Comparison of ENCODE assay signal across 1 cellular context in the genomic region with DNA sequence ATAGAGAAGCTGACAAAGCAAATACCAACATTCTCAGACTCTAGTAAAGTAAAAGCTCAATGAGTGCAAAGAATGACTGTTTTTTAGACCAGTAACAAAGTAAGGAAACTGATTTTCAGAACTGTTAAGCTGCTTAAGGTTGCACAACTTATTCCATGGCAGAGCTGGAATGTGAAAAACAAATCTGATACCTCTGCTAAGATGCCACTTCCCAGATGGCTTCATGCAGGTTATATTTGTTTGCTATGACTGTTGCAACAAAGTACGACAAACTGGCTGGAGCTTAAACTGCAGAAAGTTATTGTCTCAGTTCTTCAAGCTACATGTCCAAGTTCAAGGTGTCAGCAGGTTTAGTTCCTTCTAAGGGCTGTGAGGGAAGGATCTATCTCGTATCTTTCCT.
TF ChIP-seq lines count a peak whose summit lies in the region.

No MANE protein-coding gene starts in this region.

TF ChIP-seq in WTC11, 78 proteins besides CTCF, POLR2A, EP300 and RAD21 (continued from another document):
- TF ChIP-seq, protein P1, sequence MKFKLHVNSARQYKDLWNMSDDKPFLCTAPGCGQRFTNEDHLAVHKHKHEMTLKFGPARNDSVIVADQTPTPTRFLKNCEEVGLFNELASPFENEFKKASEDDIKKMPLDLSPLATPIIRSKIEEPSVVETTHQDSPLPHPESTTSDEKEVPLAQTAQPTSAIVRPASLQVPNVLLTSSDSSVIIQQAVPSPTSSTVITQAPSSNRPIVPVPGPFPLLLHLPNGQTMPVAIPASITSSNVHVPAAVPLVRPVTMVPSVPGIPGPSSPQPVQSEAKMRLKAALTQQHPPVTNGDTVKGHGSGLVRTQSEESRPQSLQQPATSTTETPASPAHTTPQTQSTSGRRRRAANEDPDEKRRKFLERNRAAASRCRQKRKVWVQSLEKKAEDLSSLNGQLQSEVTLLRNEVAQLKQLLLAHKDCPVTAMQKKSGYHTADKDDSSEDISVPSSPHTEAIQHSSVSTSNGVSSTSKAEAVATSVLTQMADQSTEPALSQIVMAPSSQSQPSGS (CRISPR knock-in tag; IDR thresholded peaks at IDR 0.05; ENCODE audit: borderline replicate concordance, low read depth), result no peak
- TF ChIP-seq, protein P2, sequence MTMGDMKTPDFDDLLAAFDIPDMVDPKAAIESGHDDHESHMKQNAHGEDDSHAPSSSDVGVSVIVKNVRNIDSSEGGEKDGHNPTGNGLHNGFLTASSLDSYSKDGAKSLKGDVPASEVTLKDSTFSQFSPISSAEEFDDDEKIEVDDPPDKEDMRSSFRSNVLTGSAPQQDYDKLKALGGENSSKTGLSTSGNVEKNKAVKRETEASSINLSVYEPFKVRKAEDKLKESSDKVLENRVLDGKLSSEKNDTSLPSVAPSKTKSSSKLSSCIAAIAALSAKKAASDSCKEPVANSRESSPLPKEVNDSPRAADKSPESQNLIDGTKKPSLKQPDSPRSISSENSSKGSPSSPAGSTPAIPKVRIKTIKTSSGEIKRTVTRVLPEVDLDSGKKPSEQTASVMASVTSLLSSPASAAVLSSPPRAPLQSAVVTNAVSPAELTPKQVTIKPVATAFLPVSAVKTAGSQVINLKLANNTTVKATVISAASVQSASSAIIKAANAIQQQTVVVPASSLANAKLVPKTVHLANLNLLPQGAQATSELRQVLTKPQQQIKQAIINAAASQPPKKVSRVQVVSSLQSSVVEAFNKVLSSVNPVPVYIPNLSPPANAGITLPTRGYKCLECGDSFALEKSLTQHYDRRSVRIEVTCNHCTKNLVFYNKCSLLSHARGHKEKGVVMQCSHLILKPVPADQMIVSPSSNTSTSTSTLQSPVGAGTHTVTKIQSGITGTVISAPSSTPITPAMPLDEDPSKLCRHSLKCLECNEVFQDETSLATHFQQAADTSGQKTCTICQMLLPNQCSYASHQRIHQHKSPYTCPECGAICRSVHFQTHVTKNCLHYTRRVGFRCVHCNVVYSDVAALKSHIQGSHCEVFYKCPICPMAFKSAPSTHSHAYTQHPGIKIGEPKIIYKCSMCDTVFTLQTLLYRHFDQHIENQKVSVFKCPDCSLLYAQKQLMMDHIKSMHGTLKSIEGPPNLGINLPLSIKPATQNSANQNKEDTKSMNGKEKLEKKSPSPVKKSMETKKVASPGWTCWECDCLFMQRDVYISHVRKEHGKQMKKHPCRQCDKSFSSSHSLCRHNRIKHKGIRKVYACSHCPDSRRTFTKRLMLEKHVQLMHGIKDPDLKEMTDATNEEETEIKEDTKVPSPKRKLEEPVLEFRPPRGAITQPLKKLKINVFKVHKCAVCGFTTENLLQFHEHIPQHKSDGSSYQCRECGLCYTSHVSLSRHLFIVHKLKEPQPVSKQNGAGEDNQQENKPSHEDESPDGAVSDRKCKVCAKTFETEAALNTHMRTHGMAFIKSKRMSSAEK (CRISPR knock-in tag; IDR thresholded peaks at IDR 0.05; ENCODE audit: borderline replicate concordance), result no peak
- TF ChIP-seq, protein P3, sequence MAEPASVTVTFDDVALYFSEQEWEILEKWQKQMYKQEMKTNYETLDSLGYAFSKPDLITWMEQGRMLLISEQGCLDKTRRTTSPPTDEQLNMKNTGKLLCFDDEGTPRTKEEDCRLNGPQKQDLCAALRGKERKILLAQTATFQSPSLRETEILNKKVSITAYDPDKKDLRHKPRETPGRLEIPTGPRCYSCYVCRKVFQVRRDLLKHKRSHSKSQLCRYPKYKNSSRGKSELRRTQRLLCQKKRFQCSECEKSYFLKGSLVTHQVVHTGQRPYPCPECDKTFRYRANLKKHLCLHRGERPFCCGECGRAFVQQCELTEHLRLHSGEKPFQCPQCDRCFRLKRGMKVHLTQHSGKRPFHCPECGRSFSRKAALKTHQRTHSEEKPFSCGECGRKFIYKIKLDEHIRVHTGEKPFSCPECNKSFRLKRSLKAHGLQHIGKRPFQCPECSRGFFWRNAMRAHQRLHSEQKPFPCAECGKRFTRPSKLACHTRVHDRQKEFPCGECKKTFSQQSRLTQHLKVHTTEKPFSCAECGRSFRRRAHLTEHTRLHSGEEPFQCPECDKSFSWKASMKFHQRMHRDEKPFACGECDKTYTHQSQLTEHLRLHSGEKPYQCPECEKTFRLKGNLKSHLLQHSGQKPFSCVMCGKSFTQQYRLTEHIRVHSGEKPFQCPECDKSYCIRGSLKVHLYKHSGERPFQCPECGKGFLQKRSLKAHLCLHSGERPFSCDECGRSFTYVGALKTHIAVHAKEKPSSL (CRISPR knock-in tag; conservative IDR thresholded peaks at IDR 0.05), result no peak
